In genomic region chr4:23782778-23783455, GRCh38 we compare ENCODE assay signal across 22 cellular contexts.
"Had no signal": no experiment of that assay in that cellular context is flagged by ENCODE, and none has a peak within 500 bp of the region (broad histone marks: within the 10 kb centered on the region; RNA-seq: fewer than 3 reads in every experiment).

No MANE protein-coding gene starts in this region.

- H3K27ac Mint-ChIP-seq: activated naive CD4-positive, alpha-beta T cell treated with anti-CD3 and anti-CD28 coated beads, Interleukin-2, amount 50 U/mL, for 24 hours; dendritic cell treated with granulocyte-macrophage colony-stimulating factor and Interleukin-4, amounts not matched to agents 40 ng/mL and 50 ng/mL, for 4 days; immature natural killer cell; type B pancreatic cell had no signal

- H3K4me3 Mint-ChIP-seq: activated naive CD4-positive, alpha-beta T cell treated with anti-CD3 and anti-CD28 coated beads, Interleukin-2, amount 50 U/mL, for 24 hours; dendritic cell treated with granulocyte-macrophage colony-stimulating factor and Interleukin-4, amounts not matched to agents 40 ng/mL and 50 ng/mL, for 4 days; immature natural killer cell; neural crest cell; type B pancreatic cell had no signal

- H3K9me3 ChIP-seq: prostate gland, testis had no signal

- H3K4me2 ChIP-seq: smooth muscle cell had no signal

- DNase-seq: activated CD4-positive, CD25-positive, alpha-beta regulatory T cell treated with anti-CD3 and anti-CD28 coated beads, Interleukin-2, amount 50 U/mL, for 72 hours; activated gamma-delta T cell; effector CD8-positive, alpha-beta T cell; head of caudate nucleus; immature natural killer cell; left cardiac atrium; midbrain; right cardiac atrium; stimulated activated CD4-positive, alpha-beta T cell treated with anti-CD3 and anti-CD28 coated beads, Interleukin-4, amount 100 ng/mL, for 1 hour; SW 1271; T-helper 2 cell; testis had no signal

- H3K27me3 Mint-ChIP-seq: activated naive CD4-positive, alpha-beta T cell treated with anti-CD3 and anti-CD28 coated beads, Interleukin-2, amount 50 U/mL, for 24 hours; dendritic cell treated with granulocyte-macrophage colony-stimulating factor and Interleukin-4, amounts not matched to agents 40 ng/mL and 50 ng/mL, for 4 days; type B pancreatic cell had no signal

- H3K9me3 Mint-ChIP-seq: dendritic cell treated with granulocyte-macrophage colony-stimulating factor and Interleukin-4, amounts not matched to agents 40 ng/mL and 50 ng/mL, for 4 days had no signal

- H3K36me3 ChIP-seq: esophagus muscularis mucosa, prostate gland had no signal

- H3K27me3 ChIP-seq: esophagus muscularis mucosa, testis had no signal

- H3K4me3 ChIP-seq: esophagus muscularis mucosa, lung, prostate gland, smooth muscle cell, testis had no signal

- H3K27ac ChIP-seq: esophagus muscularis mucosa, prostate gland, testis, VCaP had no signal

- H3K4me1 Mint-ChIP-seq: activated naive CD4-positive, alpha-beta T cell treated with anti-CD3 and anti-CD28 coated beads, Interleukin-2, amount 50 U/mL, for 24 hours; immature natural killer cell; neural crest cell had no signal

- ATAC-seq: left cardiac atrium, right cardiac atrium had no signal

- FAIRE-seq: frontal cortex had no signal

- H3K4me1 ChIP-seq: esophagus muscularis mucosa, prostate gland, testis had no signal

- H3K36me3 Mint-ChIP-seq: activated naive CD4-positive, alpha-beta T cell treated with anti-CD3 and anti-CD28 coated beads, Interleukin-2, amount 50 U/mL, for 24 hours had no signal
